In genomic region chr2:117973498-117974082, GRCh38 we compare ENCODE assay signal across 16 cellular contexts. TPM values are rescaled to one million over a fixed set of nuclear protein-coding genes. Genes with fewer than 3 reads are reported as not detected.
DNase-seq lines count a peak whose midpoint lies in the region; ATAC-seq and TF ChIP-seq lines count a peak whose summit lies in the region.
"Had no signal": no experiment of that assay in that cellular context is flagged by ENCODE, and none has a peak within 500 bp of the region (broad histone marks: within the 10 kb centered on the region; RNA-seq: fewer than 3 reads in every experiment).

No MANE protein-coding gene starts in this region.

- H3K27ac Mint-ChIP-seq in endothelial cell (ENCODE audit: unreplicated experiment): peak overlapping the region; percentile 11
- H3K27ac Mint-ChIP-seq: CD8-positive, alpha-beta T cell had no signal

- H4K12ac ChIP-seq in trophoblast cell (ENCODE audit: low read depth, low read length): no peak overlapping the region

- no peak for TF ChIP-seq RAD21 in SK-N-SH (IDR thresholded peaks at IDR 0.05; ENCODE audit: low read length)

- 62% methylated on average over 9 of the region's 9 CpGs for WGBS in SK-N-SH (ENCODE audit: low lambda C conversion rate)
- WGBS in trophoblast cell (ENCODE audit: extremely low coverage, insufficient coverage, insufficient read length): no CpG with 5 or more reads among the region's 9 CpGs

- no peaks in the 10 kb centered on the region for H3K9me3 Mint-ChIP-seq in endothelial cell (ENCODE audit: unreplicated experiment)
- H3K9me3 Mint-ChIP-seq: CD14-positive monocyte; CD8-positive, alpha-beta T cell; H9 had no signal

- H3K27me3 Mint-ChIP-seq in endothelial cell (ENCODE audit: unreplicated experiment): peaks cover 2% of the 10 kb centered on the region

- H3K9ac ChIP-seq in SK-N-SH: peak overlapping the region; percentile 58; the same call in 1 of the 2 replicates
- H3K9ac ChIP-seq in trophoblast cell (ENCODE audit: low read length): peak overlapping the region; percentile 34

- peaks cover 12% of the 10 kb centered on the region for H3K4me1 Mint-ChIP-seq in endothelial cell (ENCODE audit: unreplicated experiment)

- H2AK5ac ChIP-seq in trophoblast cell (ENCODE audit: low read length): no peak overlapping the region

- H2BK12ac ChIP-seq in trophoblast cell (ENCODE audit: low read length): no peak overlapping the region

- no peak overlapping the region for H3K23ac ChIP-seq in trophoblast cell (ENCODE audit: low read length)

- H3F3A ChIP-seq in SK-N-SH (replicated peaks; ENCODE audit: insufficient read depth): peaks cover 9% of the 10 kb centered on the region

- no peak overlapping the region for H3K4ac ChIP-seq in trophoblast cell (ENCODE audit: low read depth, low read length)

- H3K4me2 ChIP-seq in SK-N-SH: peak overlapping the region; percentile 38; the same call in 1 of the 2 replicates
- H3K4me2 ChIP-seq in trophoblast cell (ENCODE audit: low read length): no peak overlapping the region
- H3K4me2 ChIP-seq: A549 had no signal

- H3K4me3 Mint-ChIP-seq in endothelial cell (ENCODE audit: unreplicated experiment): no peak overlapping the region
- H3K4me3 Mint-ChIP-seq: CD14-positive monocyte; CD8-positive, alpha-beta T cell; H9 had no signal

- H2AFZ ChIP-seq in SK-N-SH (ENCODE audit: low read depth) (no peak overlapping the region), trophoblast cell (ENCODE audit: insufficient read depth, low read length, poor library complexity) (no peak overlapping the region)

- CTCF ChIA-PET in SK-N-SH (lab: Yijun Ruan, JAX): interaction anchor here (0.6 to 4.5 kb wide), 6 partner anchors 11 to 160 kb away, joined by 3 to 39 read pairs (median 9); partner anchors contain the start of gene DDX18

- H3K27me3 ChIP-seq in SK-N-SH (ENCODE audit: insufficient read depth): no peaks in the 10 kb centered on the region
- no peaks in the 10 kb centered on the region for H3K27me3 ChIP-seq in trophoblast cell (ENCODE audit: insufficient read depth, low read length)

- no peak overlapping the region for H4K8ac ChIP-seq in trophoblast cell (ENCODE audit: low read depth, low read length)

- no peak overlapping the region for H2BK120ac ChIP-seq in trophoblast cell (ENCODE audit: insufficient read depth, low read length, poor library complexity)

- TF ChIP-seq CTCF in SK-N-SH (IDR thresholded peaks at IDR 0.05) (no peak), endothelial cell (IDR thresholded peaks at IDR 0.05; ENCODE audit: unreplicated experiment) (no peak)

- no peak overlapping the region for H2BK5ac ChIP-seq in trophoblast cell (ENCODE audit: low read depth, low read length, poor library complexity)

- POLR2A ChIA-PET in SK-N-SH (lab: Yijun Ruan, JAX): no interaction called here

- peak in 1 of 2 experiments; percentile 56; a peak in 1 of 4 replicates for TF ChIP-seq EP300 in SK-N-SH (IDR thresholded peaks at IDR 0.05; ENCODE audit: borderline replicate concordance in 1 of 2, low read depth in 1 of 2, low read length in 1 of 2)

- H3K4me3 ChIP-seq in SK-N-SH (ENCODE audit: low read depth in 2 of 2, low read length in 1 of 2): no peak overlapping the region
- H3K4me3 ChIP-seq in trophoblast cell (ENCODE audit: low read depth, low read length): no peak overlapping the region
- H3K4me3 ChIP-seq: A549 had no signal

- H3K9me2 ChIP-seq in SK-N-SH: no peaks in the 10 kb centered on the region

- no peak for ATAC-seq in HG03196 (IDR thresholded peaks at IDR 0.05; ENCODE audit: unreplicated experiment)
- ATAC-seq in activated CD4-positive, CD25-positive, alpha-beta regulatory T cell treated with anti-CD3 and anti-CD28 coated beads, Interleukin-2, amount 50 U/mL, for 24 hours: no peak
- ATAC-seq: CD8-positive, alpha-beta T cell had no signal

- H3K36me3 Mint-ChIP-seq in endothelial cell (ENCODE audit: low read depth, unreplicated experiment): peaks cover 48% of the 10 kb centered on the region

- H3K36me3 ChIP-seq in SK-N-SH (replicated peaks in 1 of 2; ENCODE audit: control insufficient read depth in 1 of 2, insufficient read depth in 2 of 2, low read length in 1 of 2) (peaks cover 38 to 49% of the 10 kb centered on the region in 2 experiments), trophoblast cell (ENCODE audit: control insufficient read depth in 1 of 2, insufficient read depth in 2 of 2, low read length in 2 of 2) (peaks cover 22 to 27% of the 10 kb centered on the region in 2 experiments)

- H4K20me1 ChIP-seq in SK-N-SH (ENCODE audit: insufficient read depth): no peaks in the 10 kb centered on the region

- peak; percentile 44 for DNase-seq in SK-N-SH
- no peak for DNase-seq in endothelial cell (ENCODE audit: low spot score)
- no peak for DNase-seq in trophoblast cell
- DNase-seq in DMS79 (lab: John Stamatoyannopoulos, UW): no peak
- DNase-seq in NCI-H128 (lab: John Stamatoyannopoulos, UW; ENCODE audit: unreplicated experiment): no peak
- DNase-seq: CD8-positive, alpha-beta T cell; COR-L47; DMS153; DND-41; GDM1; GOT3; H9 had no signal

- H3K79me1 ChIP-seq in trophoblast cell (ENCODE audit: low read length): no peaks in the 10 kb centered on the region

- no peaks in the 10 kb centered on the region for H3K9me3 ChIP-seq in SK-N-SH
- no peaks in the 10 kb centered on the region for H3K9me3 ChIP-seq in trophoblast cell (ENCODE audit: insufficient read depth, low read depth, low read length)
- H3K9me3 ChIP-seq: A549 had no signal

- H3K79me2 ChIP-seq in SK-N-SH (ENCODE audit: insufficient read depth) (peaks cover 18% of the 10 kb centered on the region; the same call in 1 of the 2 replicates), trophoblast cell (ENCODE audit: control insufficient read depth, insufficient read depth, low read length, poor library complexity) (no peaks in the 10 kb centered on the region)

- no peak overlapping the region for H4K91ac ChIP-seq in trophoblast cell (ENCODE audit: low read depth, low read length)

- peak overlapping the region; percentile 78 to 80 for H3K27ac ChIP-seq in SK-N-SH (ENCODE audit: low read depth in 2 of 2, low read length in 1 of 2)
- no peak overlapping the region for H3K27ac ChIP-seq in trophoblast cell (ENCODE audit: low read depth, low read length)

- peaks cover 17 to 35% of the 10 kb centered on the region in 2 experiments for H3K4me1 ChIP-seq in SK-N-SH (ENCODE audit: control insufficient read depth in 1 of 2, insufficient read depth in 2 of 2, low read depth in 1 of 2, low read length in 1 of 2)
- H3K4me1 ChIP-seq in trophoblast cell (ENCODE audit: control insufficient read depth in 1 of 2, insufficient read depth in 2 of 2, low read length in 2 of 2): peaks cover 0 to 5% of the 10 kb centered on the region in 2 experiments

- H3K18ac ChIP-seq in trophoblast cell (ENCODE audit: low read length): no peak overlapping the region

- no peak overlapping the region for H3K14ac ChIP-seq in trophoblast cell (ENCODE audit: low read length)

TF ChIP-seq in SK-N-SH, 30 proteins besides CTCF, POLR2A, EP300 and RAD21 (continues in another document):
- TF ChIP-seq GABPA (IDR thresholded peaks at IDR 0.05; ENCODE audit: low read depth): no peak
- TF ChIP-seq FOXJ3 (CRISPR knock-in tag; IDR thresholded peaks at IDR 0.05): no peak
- no peak for TF ChIP-seq NFIC (IDR thresholded peaks at IDR 0.05; ENCODE audit: borderline replicate concordance)
- TF ChIP-seq SIN3A (IDR thresholded peaks at IDR 0.05; ENCODE audit: borderline replicate concordance, low read depth, low read length): no peak
- TF ChIP-seq CHD2 (IDR thresholded peaks at IDR 0.05; ENCODE audit: low read length, partially characterized antibody): peak; percentile 17
- TF ChIP-seq MXI1 (IDR thresholded peaks at IDR 0.05; ENCODE audit: low read depth, low read length): no peak
- no peak for TF ChIP-seq TAF1 (IDR thresholded peaks at IDR 0.05; ENCODE audit: borderline replicate concordance, low read depth, low read length)
- no peak for TF ChIP-seq YY1 (IDR thresholded peaks at IDR 0.05; ENCODE audit: low read depth)
- TF ChIP-seq ELF1 (IDR thresholded peaks at IDR 0.05): no peak
- no peak for TF ChIP-seq RFX5 (IDR thresholded peaks at IDR 0.05; ENCODE audit: low read length)
- TF ChIP-seq GATA2 (CRISPR knock-in tag; IDR thresholded peaks at IDR 0.05): peak; percentile 77
- peak; percentile 69; the same call in 1 of the 2 replicates for TF ChIP-seq RCOR1 (IDR thresholded peaks at IDR 0.05; ENCODE audit: low read length)
- no peak for TF ChIP-seq TCF12 (IDR thresholded peaks at IDR 0.05)
- no peak for TF ChIP-seq RXRA (IDR thresholded peaks at IDR 0.05; ENCODE audit: borderline replicate concordance, low read depth)
- no peak for TF ChIP-seq EZH2phosphoT487 (IDR thresholded peaks at IDR 0.05; ENCODE audit: borderline replicate concordance, low read depth)
- no peak for TF ChIP-seq FOXM1 (IDR thresholded peaks at IDR 0.05; ENCODE audit: low read depth)
- no peak for TF ChIP-seq POLR2AphosphoS5 (IDR thresholded peaks at IDR 0.05; ENCODE audit: low read depth, low read length)
- TF ChIP-seq USF1 (IDR thresholded peaks at IDR 0.05; ENCODE audit: borderline replicate concordance, low read depth): no peak
- TF ChIP-seq FOSL2 (IDR thresholded peaks at IDR 0.05; ENCODE audit: borderline replicate concordance, low read depth): no peak
- TF ChIP-seq IRF3 (IDR thresholded peaks at IDR 0.05; ENCODE audit: low read depth, low read length): no peak
- TF ChIP-seq NRF1 (IDR thresholded peaks at IDR 0.05; ENCODE audit: low read depth, low read length): no peak

RNA-seq across cellular contexts. Expression of gene CCDC93, which starts 40.3 kb away (rescaled TPM):
- 11.7 and 15.0 TPM in 2 replicates for polyA plus RNA-seq in SK-N-SH (2012; rRNA removed)
- 8.8 and 10.1 TPM in 2 replicates for polyA plus RNA-seq in SK-N-SH (2012; cell fraction: cytosol; rRNA removed)
- polyA plus RNA-seq in SK-N-SH (2012; cell fraction: nucleus; rRNA removed): 33.5 and 50.3 TPM in 2 replicates
- 64.5 TPM for total RNA-seq in endothelial cell (ENCODE audit: unreplicated experiment)
- 28.6 and 28.8 TPM in 2 replicates for polyA plus RNA-seq in trophoblast cell (2013)
